16 cellular contexts compared by ENCODE assay signal in genomic region chr6:147283460-147283859, GRCh38.
DNase-seq lines count a peak whose midpoint lies in the region; ATAC-seq and TF ChIP-seq lines count a peak whose summit lies in the region.
"Had no signal": no experiment of that assay in that cellular context is flagged by ENCODE, and none has a peak within 500 bp of the region (broad histone marks: within the 10 kb centered on the region; RNA-seq: fewer than 3 reads in every experiment).

No MANE protein-coding gene starts in this region.

- H3K9ac ChIP-seq in GM23248 = no peak overlapping the region
- H3K9ac ChIP-seq: BLaER1 treated with 17β-estradiol and CSF1 and Interleukin-3, amounts not matched to agents 10 nM and 100 nM had no signal

- no peak overlapping the region for H3K27ac ChIP-seq in GM23248
- no peak overlapping the region for H3K27ac ChIP-seq in esophagus muscularis mucosa (replicated peaks in 1 of 4)
- H3K27ac ChIP-seq: BLaER1 treated with 17β-estradiol and CSF1 and Interleukin-3, amounts not matched to agents 10 nM and 100 nM had no signal

- no peaks in the 10 kb centered on the region for H3K9me3 ChIP-seq in GM23248 (ENCODE audit: low read depth)
- no peaks in the 10 kb centered on the region for H3K9me3 ChIP-seq in esophagus muscularis mucosa
- H3K9me3 ChIP-seq: BLaER1 treated with 17β-estradiol and CSF1 and Interleukin-3, amounts not matched to agents 10 nM and 100 nM had no signal

- TF ChIP-seq CTCF in GM10266 (IDR thresholded peaks at IDR 0.05; ENCODE audit: control insufficient read depth, insufficient read depth, low read depth, missing control alignments) = no peak
- TF ChIP-seq CTCF in esophagus muscularis mucosa (IDR thresholded peaks at IDR 0.05) = no peak

- peak; percentile 26 for DNase-seq in AG08395 (ENCODE audit: low spot score)
- peak; percentile 41 for DNase-seq in GM23248
- no peak for DNase-seq in activated T-helper 1 cell treated with anti-CD3 and anti-CD28 coated beads, Interleukin-12 subunit alpha, Interleukin-12 subunit beta, Interleukin-2, Interleukin-4 antibody, amounts not matched to agents 30 ng/mL and 10 ng/mL and 1 ng/mL, durations not matched to agents 14 hours and 24 hours and 36 hours (ENCODE audit: low spot score)
- peak in 1 of 2 donors; percentile 14 for DNase-seq in left colon
- no peak for DNase-seq in effector memory CD8-positive, alpha-beta T cell
- no peak for DNase-seq in GM10266 (ENCODE audit: extremely low spot score)
- no peak for DNase-seq in esophagus muscularis mucosa (ENCODE audit: extremely low spot score)
- DNase-seq: activated T-cell treated with anti-CD3 and anti-CD28 coated beads, Interleukin-2, amount 50 U/mL, for 4 hours; DMS53; KBM-7; NCI-H146; NCI-H524; stimulated activated CD4-positive, alpha-beta T cell treated with anti-CD3 and anti-CD28 coated beads, Interleukin-2, amount 100 ng/mL, for 48 hours had no signal

- in situ Hi-C loops in GM23248 (cut with MboI) = no loop called here

- peak overlapping the region; percentile 41 for H3K27ac Mint-ChIP-seq in activated T-helper 1 cell treated with anti-CD3 and anti-CD28 coated beads, Interleukin-12 subunit alpha, Interleukin-12 subunit beta, Interleukin-2, Interleukin-4 antibody, amounts not matched to agents 30 ng/mL and 10 ng/mL and 1 ng/mL, durations not matched to agents 14 hours and 24 hours and 36 hours
- H3K27ac Mint-ChIP-seq in effector memory CD8-positive, alpha-beta T cell = no peak overlapping the region

- peaks cover 25% of the 10 kb centered on the region; the same call in 1 of the 2 replicates for H3F3A ChIP-seq in GM23248 (ENCODE audit: insufficient read depth)

- intact Hi-C loops in activated T-helper 1 cell treated with anti-CD3 and anti-CD28 coated beads, Interleukin-12 subunit alpha, Interleukin-12 subunit beta, Interleukin-2, Interleukin-4 antibody, amounts not matched to agents 30 ng/mL and 10 ng/mL and 1 ng/mL, durations not matched to agents 14 hours and 24 hours and 36 hours (cut with micrococcal nuclease) = loop anchor here (2.0 to 5.0 kb wide), 3 partner anchors 331 to 1461 kb away; no protein-coding TSS in a partner anchor
- intact Hi-C loops in left colon (cut with DNase I, micrococcal nuclease) (loop anchor here in 1 of 2 donors (10.0 kb wide), 1 partner anchor 429 kb away; no protein-coding TSS in a partner anchor), esophagus muscularis mucosa (cut with DNase I) (no loop called here)

- H3K4me1 Mint-ChIP-seq in activated T-helper 1 cell treated with anti-CD3 and anti-CD28 coated beads, Interleukin-12 subunit alpha, Interleukin-12 subunit beta, Interleukin-2, Interleukin-4 antibody, amounts not matched to agents 30 ng/mL and 10 ng/mL and 1 ng/mL, durations not matched to agents 14 hours and 24 hours and 36 hours (ENCODE audit: low read depth) = peaks cover 56% of the 10 kb centered on the region
- H3K4me1 Mint-ChIP-seq in effector memory CD8-positive, alpha-beta T cell (ENCODE audit: low read depth in 2 of 2) = peaks cover 18 to 32% of the 10 kb centered on the region in 2 donors

- H3K4me3 ChIP-seq in GM23248 (no peak overlapping the region), esophagus muscularis mucosa (no peak overlapping the region)
- H3K4me3 ChIP-seq: BLaER1 treated with 17β-estradiol and CSF1 and Interleukin-3, amounts not matched to agents 10 nM and 100 nM had no signal

- TF ChIP-seq POLR2A in esophagus muscularis mucosa (IDR thresholded peaks at IDR 0.05; ENCODE audit: low read depth) = no peak

- H3K27me3 ChIP-seq in GM23248 (replicated peaks; ENCODE audit: insufficient read depth) (no peaks in the 10 kb centered on the region), esophagus muscularis mucosa (no peaks in the 10 kb centered on the region)
- H3K27me3 ChIP-seq: BLaER1 treated with 17β-estradiol and CSF1 and Interleukin-3, amounts not matched to agents 10 nM and 100 nM had no signal

- no peaks in the 10 kb centered on the region for H4K20me1 ChIP-seq in GM23248 (ENCODE audit: insufficient read depth)
- H4K20me1 ChIP-seq: BLaER1 treated with 17β-estradiol and CSF1 and Interleukin-3, amounts not matched to agents 10 nM and 100 nM had no signal

- no peak for TF ChIP-seq EP300 in esophagus muscularis mucosa (IDR thresholded peaks at IDR 0.05)

- peaks cover 45% of the 10 kb centered on the region for H3K79me2 ChIP-seq in GM23248 (ENCODE audit: insufficient read depth)

- H3K4me3 Mint-ChIP-seq in activated T-helper 1 cell treated with anti-CD3 and anti-CD28 coated beads, Interleukin-12 subunit alpha, Interleukin-12 subunit beta, Interleukin-2, Interleukin-4 antibody, amounts not matched to agents 30 ng/mL and 10 ng/mL and 1 ng/mL, durations not matched to agents 14 hours and 24 hours and 36 hours = no peak overlapping the region
- H3K4me3 Mint-ChIP-seq in effector memory CD8-positive, alpha-beta T cell = no peak overlapping the region
- H3K4me3 Mint-ChIP-seq: activated T-cell treated with anti-CD3 and anti-CD28 coated beads, Interleukin-2, amount 50 U/mL, for 4 hours had no signal

- WGBS in GM23248 (ENCODE audit: low coverage in 1 of 2, low lambda C conversion rate in 2 of 2, missing lambda C conversion rate in 2 of 2), 2 experiments = 45 to 52% methylated on average over 5 of the region's 5 CpGs
- 68% methylated on average over 5 of the region's 5 CpGs for WGBS in esophagus muscularis mucosa

- peaks cover 17% of the 10 kb centered on the region for H3K36me3 ChIP-seq in GM23248 (ENCODE audit: low read depth)
- H3K36me3 ChIP-seq in esophagus muscularis mucosa = peaks cover 0 to 14% (median 8%) of the 10 kb centered on the region in 4 donors

- ATAC-seq in left colon = peak; percentile 53
- no peak for ATAC-seq in effector memory CD8-positive, alpha-beta T cell (replicated peaks)
- no peak for ATAC-seq in GM21515 (IDR thresholded peaks at IDR 0.05; ENCODE audit: unreplicated experiment)
- ATAC-seq: activated CD4-positive, CD25-positive, alpha-beta regulatory T cell treated with anti-CD3 and anti-CD28 coated beads, Interleukin-2, amount 50 U/mL, for 24 hours; activated T-cell treated with anti-CD3 and anti-CD28 coated beads, Interleukin-2, amount 50 U/mL, for 4 hours had no signal

- H3K36me3 Mint-ChIP-seq in activated T-helper 1 cell treated with anti-CD3 and anti-CD28 coated beads, Interleukin-12 subunit alpha, Interleukin-12 subunit beta, Interleukin-2, Interleukin-4 antibody, amounts not matched to agents 30 ng/mL and 10 ng/mL and 1 ng/mL, durations not matched to agents 14 hours and 24 hours and 36 hours (ENCODE audit: low read depth) = peaks cover 23% of the 10 kb centered on the region
- peaks cover 3% of the 10 kb centered on the region for H3K36me3 Mint-ChIP-seq in effector memory CD8-positive, alpha-beta T cell (ENCODE audit: insufficient read depth)

- peaks cover 9% of the 10 kb centered on the region for H3K9me3 Mint-ChIP-seq in activated T-helper 1 cell treated with anti-CD3 and anti-CD28 coated beads, Interleukin-12 subunit alpha, Interleukin-12 subunit beta, Interleukin-2, Interleukin-4 antibody, amounts not matched to agents 30 ng/mL and 10 ng/mL and 1 ng/mL, durations not matched to agents 14 hours and 24 hours and 36 hours
- H3K9me3 Mint-ChIP-seq in effector memory CD8-positive, alpha-beta T cell = no peaks in the 10 kb centered on the region
- H3K9me3 Mint-ChIP-seq: activated T-cell treated with anti-CD3 and anti-CD28 coated beads, Interleukin-2, amount 50 U/mL, for 4 hours had no signal

- H3K27me3 Mint-ChIP-seq in activated T-helper 1 cell treated with anti-CD3 and anti-CD28 coated beads, Interleukin-12 subunit alpha, Interleukin-12 subunit beta, Interleukin-2, Interleukin-4 antibody, amounts not matched to agents 30 ng/mL and 10 ng/mL and 1 ng/mL, durations not matched to agents 14 hours and 24 hours and 36 hours (ENCODE audit: insufficient read depth) = no peaks in the 10 kb centered on the region
- H3K27me3 Mint-ChIP-seq in effector memory CD8-positive, alpha-beta T cell = no peaks in the 10 kb centered on the region

- no peaks in the 10 kb centered on the region for H3K9me2 ChIP-seq in GM23248 (ENCODE audit: insufficient read depth)

- H3K4me1 ChIP-seq in GM23248 (ENCODE audit: insufficient read depth) (peaks cover 32% of the 10 kb centered on the region), esophagus muscularis mucosa (peaks cover 0 to 15% (median 7%) of the 10 kb centered on the region in 4 donors)

- H2AFZ ChIP-seq in GM23248 = no peak overlapping the region

- no peak overlapping the region for H3K4me2 ChIP-seq in GM23248 (ENCODE audit: unreplicated experiment)
- H3K4me2 ChIP-seq: BLaER1 treated with 17β-estradiol and CSF1 and Interleukin-3, amounts not matched to agents 10 nM and 100 nM had no signal

Comparison
In these comparisons a context has a peak if more than half of its experiments do, and no peak if none do; other contexts are left out.
1. DNase-seq: peak in AG08395 (single experiment) and GM23248 (single experiment); none in activated T-helper 1 cell treated with anti-CD3 and anti-CD28 coated beads, Interleukin-12 subunit alpha, Interleukin-12 subunit beta, Interleukin-2, Interleukin-4 antibody, amounts not matched to agents 30 ng/mL and 10 ng/mL and 1 ng/mL, durations not matched to agents 14 hours and 24 hours and 36 hours (single experiment), effector memory CD8-positive, alpha-beta T cell (0 of 3), GM10266 (single experiment) and esophagus muscularis mucosa (single experiment).